In the genomic region with DNA sequence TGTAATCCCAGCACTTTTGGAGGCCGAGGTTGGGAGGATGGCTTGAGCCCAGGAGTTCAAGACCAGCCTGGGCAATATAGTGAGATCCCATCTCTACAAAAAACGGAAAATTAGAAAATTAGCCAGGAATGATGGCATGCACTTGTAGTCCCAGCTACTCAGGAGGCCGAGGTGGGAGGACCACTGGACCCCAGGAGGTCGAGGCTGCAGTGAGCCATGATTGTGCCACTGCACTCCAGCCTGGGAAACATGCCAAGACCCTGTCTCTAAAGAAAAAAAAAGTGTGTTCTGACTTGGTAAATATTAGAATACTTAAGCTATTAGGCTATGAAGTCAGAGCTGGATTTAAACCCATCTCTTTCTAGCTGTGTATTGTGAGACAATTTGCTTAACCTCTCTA, we compare ENCODE assay signal across 33 cellular contexts.
"Had no signal": no experiment of that assay in that cellular context is flagged by ENCODE, and none has a peak within 500 bp of the region (broad histone marks: within the 10 kb centered on the region; RNA-seq: fewer than 3 reads in every experiment).

No MANE protein-coding gene starts in this region.

- DNase-seq: Karpas-422, Kasumi-1, MG63, MM.1S, MV-4-11, NCI-H1048, NCI-H1092, NCI-H1092 treated with DMSO at 0.1 percent for 48 hours, NCI-H1105, NCI-H1105 treated with DMSO at 0.1 percent for 48 hours, NCI-H1417, NCI-H1417 treated with DMSO at 0.1 percent for 48 hours, NCI-H1436, NCI-H1436 treated with DMSO at 0.1 percent for 48 hours, NCI-H146, NCI-H1694, NCI-H1694 treated with DMSO at 0.1 percent for 48 hours, NCI-H187 treated with DMSO at 0.1 percent for 48 hours, NCI-H1930, NCI-H2029, NCI-H2029 treated with DMSO at 0.1 percent for 48 hours, NCI-H2081, NCI-H2081 treated with DMSO at 0.1 percent for 48 hours, NCI-H2107, NCI-H2171, NCI-H2171 treated with DMSO at 0.1 percent for 48 hours, NCI-H2227 treated with DMSO at 0.1 percent for 48 hours, NCI-H226, NCI-H345, NCI-H446 treated with DMSO at 0.1 percent for 48 hours, NCI-H510A, NCI-H510A treated with DMSO at 0.1 percent for 48 hours, NCI-H524 had no signal

- H3K27me3 ChIP-seq: MG63 had no signal

- H3K36me3 ChIP-seq: MG63 had no signal

- H3K4me3 ChIP-seq: MG63 had no signal

- H3K9me3 ChIP-seq: MG63 had no signal
